ENCODE assay signal across 8 cellular contexts in genomic region chr12:990308-990648, GRCh38. TPM values are rescaled to one million over a fixed set of nuclear protein-coding genes. Genes with fewer than 3 reads are reported as not detected.
A peak's percentile ranks its signal among the peaks of the same experiment; 100 is the strongest.
DNase-seq lines count a peak whose midpoint lies in the region; ATAC-seq and TF ChIP-seq lines count a peak whose summit lies in the region.

No MANE protein-coding gene starts in this region.

- no peaks in the 10 kb centered on the region for H3K27me3 ChIP-seq in subcutaneous abdominal adipose tissue (ENCODE audit: control insufficient read depth in 5 of 5, insufficient read depth in 4 of 5, low read length in 5 of 5)

- peaks cover 3 to 36% (median 35%) of the 10 kb centered on the region in 5 donors for H3K4me1 ChIP-seq in subcutaneous abdominal adipose tissue (ENCODE audit: control insufficient read depth in 5 of 5, insufficient read depth in 5 of 5, low read length in 5 of 5)

- no peaks in the 10 kb centered on the region for H3K9me3 Mint-ChIP-seq in natural killer cell treated with Interleukin-12 subunit alpha and Interleukin-12 subunit beta and Interleukin-15 and Interleukin-18, amount 100 ng/mL, for 72 hours

- H3K36me3 Mint-ChIP-seq in natural killer cell treated with Interleukin-12 subunit alpha and Interleukin-12 subunit beta and Interleukin-15 and Interleukin-18, amount 100 ng/mL, for 72 hours: peaks cover 5% of the 10 kb centered on the region

- no peaks in the 10 kb centered on the region for H3K9me3 ChIP-seq in subcutaneous abdominal adipose tissue (ENCODE audit: control insufficient read depth in 5 of 5, low read length in 5 of 5)

- peak overlapping the region; percentile 96 for H3K27ac ChIP-seq in subcutaneous abdominal adipose tissue (ENCODE audit: low read depth, low read length)

- H3K27me3 Mint-ChIP-seq in natural killer cell treated with Interleukin-12 subunit alpha and Interleukin-12 subunit beta and Interleukin-15 and Interleukin-18, amount 100 ng/mL, for 72 hours: no peaks in the 10 kb centered on the region

- no peaks in the 10 kb centered on the region for H3K36me3 ChIP-seq in subcutaneous abdominal adipose tissue (ENCODE audit: control insufficient read depth in 5 of 5, insufficient read depth in 5 of 5, low read length in 5 of 5)

- H3K4me1 Mint-ChIP-seq in natural killer cell treated with Interleukin-12 subunit alpha and Interleukin-12 subunit beta and Interleukin-15 and Interleukin-18, amount 100 ng/mL, for 72 hours (ENCODE audit: low read depth in 2 of 2): peaks cover 16 to 25% of the 10 kb centered on the region in 2 donors

- H3K4me3 ChIP-seq in HFF-Myc (replicated peaks; ENCODE audit: low read depth, low read length): peak overlapping the region; percentile 66
- peak overlapping the region; percentile 77 to 88 (median 85) for H3K4me3 ChIP-seq in subcutaneous abdominal adipose tissue (ENCODE audit: low read depth in 1 of 5, low read length in 5 of 5)

- TF ChIP-seq CTCF in HFF-Myc (IDR thresholded peaks at IDR 0.05; ENCODE audit: low read depth, low read length, missing control alignments): no peak

- peak overlapping the region; percentile 78 to 83 for H3K27ac Mint-ChIP-seq in natural killer cell treated with Interleukin-12 subunit alpha and Interleukin-12 subunit beta and Interleukin-15 and Interleukin-18, amount 100 ng/mL, for 72 hours

- H3K9ac ChIP-seq in subcutaneous abdominal adipose tissue (ENCODE audit: low read length in 5 of 5): peak overlapping the region; percentile 6 to 95 (median 92)

- ATAC-seq in esophagus mucosa (peak; percentile 40), HG02610 (IDR thresholded peaks at IDR 0.05; ENCODE audit: unreplicated experiment) (no peak)
- ATAC-seq in natural killer cell treated with Interleukin-12 subunit alpha and Interleukin-12 subunit beta and Interleukin-15 and Interleukin-18, amount 100 ng/mL, for 72 hours: peak; percentile 32 to 37

- peak overlapping the region; percentile 98 for H3K4me3 Mint-ChIP-seq in natural killer cell treated with Interleukin-12 subunit alpha and Interleukin-12 subunit beta and Interleukin-15 and Interleukin-18, amount 100 ng/mL, for 72 hours

- DNase-seq in DMS53 treated with DMSO at 0.1 percent for 48 hours (lab: John Stamatoyannopoulos, UW; ENCODE audit: unreplicated experiment) (peak; percentile 79), HFF-Myc (ENCODE audit: extremely low read depth, low read depth) (no peak), NCI-H2227 (lab: John Stamatoyannopoulos, UW; ENCODE audit: unreplicated experiment) (peak; percentile 39)
- peak; percentile 84 for DNase-seq in activated CD8-positive, alpha-beta memory T cell treated with anti-CD3 and anti-CD28 coated beads, Interleukin-2, amount 50 U/mL, for 48 hours
- peak; percentile 70 for DNase-seq in natural killer cell treated with Interleukin-12 subunit alpha and Interleukin-12 subunit beta and Interleukin-15 and Interleukin-18, amount 100 ng/mL, for 72 hours (ENCODE audit: low spot score)

RNA-seq across cellular contexts. Expression of gene ERC1, which starts 0.7 kb away (rescaled TPM):
- total RNA-seq in esophagus mucosa: 54.2 TPM
- total RNA-seq in natural killer cell treated with Interleukin-12 subunit alpha and Interleukin-12 subunit beta and Interleukin-15 and Interleukin-18, amount 100 ng/mL, for 72 hours: 10 to 100 TPM; 32.6 to 77.2 TPM

RNA-seq across cellular contexts. Expression of gene RAD52, which starts 40.8 kb away (rescaled TPM):
- total RNA-seq in esophagus mucosa: 4.7 TPM
- total RNA-seq in natural killer cell treated with Interleukin-12 subunit alpha and Interleukin-12 subunit beta and Interleukin-15 and Interleukin-18, amount 100 ng/mL, for 72 hours: 10 to 100 TPM; 17.0 to 24.9 TPM
